In genomic region chr6:28867078-28867414, GRCh38 we compare ENCODE assay signal across 8 cellular contexts. TPM values are rescaled to one million over a fixed set of nuclear protein-coding genes. Genes with fewer than 3 reads are reported as not detected.
DNase-seq lines count a peak whose midpoint lies in the region; ATAC-seq and TF ChIP-seq lines count a peak whose summit lies in the region.

No MANE protein-coding gene starts in this region.

- no peaks in the 10 kb centered on the region for H3F3A ChIP-seq in SU-DHL-6 (ENCODE audit: insufficient read depth)

- DNase-seq in G401 (ENCODE audit: low spot score), result peak; percentile 55
- DNase-seq in esophagus squamous epithelium (lab: John Stamatoyannopoulos, UW), result no peak
- no peak for DNase-seq in SIG-M5 (lab: John Stamatoyannopoulos, UW)

- H3K27me3 ChIP-seq in SU-DHL-6 (ENCODE audit: low read length) (no peaks in the 10 kb centered on the region), esophagus squamous epithelium (no peaks in the 10 kb centered on the region), neutrophil (peaks cover 50% of the 10 kb centered on the region)

- no peaks in the 10 kb centered on the region for H3K9me3 ChIP-seq in SU-DHL-6 (ENCODE audit: insufficient read depth, low read length)
- no peaks in the 10 kb centered on the region for H3K9me3 ChIP-seq in esophagus squamous epithelium
- H3K9me3 ChIP-seq in neutrophil, result no peaks in the 10 kb centered on the region

- intact Hi-C loops in esophagus squamous epithelium (cut with DNase I), result no loop called here

- H3K9me2 ChIP-seq in SU-DHL-6 (replicated peaks; ENCODE audit: insufficient read depth, low read length), result no peaks in the 10 kb centered on the region

- in situ Hi-C loops in G401 (cut with HindIII; ENCODE audit: low sequenced_read_pairs), result no loop called here

- TF ChIP-seq CTCF in SU-DHL-6 (IDR thresholded peaks at IDR 0.05; ENCODE audit: insufficient read depth, low read length, poor library complexity, severe bottlenecking), result no peak
- no peak for TF ChIP-seq CTCF in esophagus squamous epithelium (IDR thresholded peaks at IDR 0.05)
- TF ChIP-seq CTCF in neutrophil (IDR thresholded peaks at IDR 0.05), result no peak

- WGBS in esophagus squamous epithelium, 2 donors, result 14 to 40% methylated on average over 5 of the region's 5 CpGs

- H2AFZ ChIP-seq in SU-DHL-6 (ENCODE audit: low read depth, low read length, severe bottlenecking), result peak overlapping the region; percentile 84

- H3K27ac ChIP-seq in SU-DHL-6 (ENCODE audit: low read depth, low read length), result no peak overlapping the region
- H3K27ac ChIP-seq in esophagus squamous epithelium, result peak overlapping the region; percentile 81 to 93 (median 89)
- H3K27ac ChIP-seq in neutrophil, result no peak overlapping the region

- H3K79me2 ChIP-seq in SU-DHL-6 (ENCODE audit: insufficient read depth, low read length), result no peaks in the 10 kb centered on the region

- TF ChIP-seq POLR2A in esophagus squamous epithelium (IDR thresholded peaks at IDR 0.05), result no peak

- H3K36me3 ChIP-seq in SU-DHL-6 (ENCODE audit: low read length), result no peaks in the 10 kb centered on the region
- no peaks in the 10 kb centered on the region for H3K36me3 ChIP-seq in esophagus squamous epithelium
- no peaks in the 10 kb centered on the region for H3K36me3 ChIP-seq in neutrophil

- H4K20me1 ChIP-seq in SU-DHL-6 (ENCODE audit: low read depth, low read length), result no peaks in the 10 kb centered on the region

- H3K4me1 ChIP-seq in esophagus squamous epithelium, result peaks cover 0 to 26% (median 6%) of the 10 kb centered on the region in 3 donors
- peaks cover 25 to 31% of the 10 kb centered on the region in 2 experiments for H3K4me1 ChIP-seq in neutrophil (ENCODE audit: control insufficient read depth in 1 of 2, insufficient read depth in 1 of 2, low read depth in 1 of 2, low read length in 1 of 2)

- H3K4me2 ChIP-seq in SU-DHL-6 (ENCODE audit: low read depth, low read length, poor library complexity, severe bottlenecking), result peak overlapping the region; percentile 35

- H3K9ac ChIP-seq in SU-DHL-6 (ENCODE audit: low read length), result peak overlapping the region; percentile 31

- H3K4me3 ChIP-seq in SU-DHL-6 (ENCODE audit: insufficient read depth, low read length, poor library complexity, severe bottlenecking) (no peak overlapping the region), esophagus squamous epithelium (peak overlapping the region; percentile 58 to 86 (median 66)), neutrophil (ENCODE audit: low read depth in 1 of 2, low read length in 1 of 2) (peak overlapping the region; percentile 58 to 67)

- peak; percentile 4 for ATAC-seq in HG02678 (IDR thresholded peaks at IDR 0.05; ENCODE audit: unreplicated experiment)
- ATAC-seq in GM18873 (IDR thresholded peaks at IDR 0.05; ENCODE audit: low FRiP score, unreplicated experiment), result no peak
- no peak for ATAC-seq in GM21526 (IDR thresholded peaks at IDR 0.05; ENCODE audit: low FRiP score, unreplicated experiment)

RNA-seq across cellular contexts. Expression of gene TRIM27, which starts 56.7 kb away (rescaled TPM):
- 126 and 144 TPM in 2 replicates for total RNA-seq in G401 (2014; rRNA removed; shearing (Covaris generic))
- total RNA-seq in esophagus squamous epithelium, result 10 to 100 TPM; 25.0 to 51.9 (median 30.9) TPM

Comparison
In these comparisons a context has a peak if more than half of its experiments do, and no peak if none do; other contexts are left out.
1. H3K27ac ChIP-seq: peak in esophagus squamous epithelium (4 of 4); none in SU-DHL-6 (single experiment) and neutrophil (single experiment).